ENCODE assay signal across 8 cellular contexts in genomic region chr19:30227661-30228112, GRCh38.
A peak's percentile ranks its signal among the peaks of the same experiment; 100 is the strongest.
DNase-seq lines count a peak whose midpoint lies in the region; ATAC-seq and TF ChIP-seq lines count a peak whose summit lies in the region.

No MANE protein-coding gene starts in this region.

- no peaks in the 10 kb centered on the region for H3K79me2 ChIP-seq in GM23248 (ENCODE audit: insufficient read depth)
- no peaks in the 10 kb centered on the region for H3K79me2 ChIP-seq in neural cell (replicated peaks; ENCODE audit: insufficient read depth, low read length)

- peak; percentile 83 for ATAC-seq in upper lobe of right lung

- H3K27ac ChIP-seq in GM23248 (no peak overlapping the region), neural cell (ENCODE audit: low read length) (no peak overlapping the region), upper lobe of right lung (no peak overlapping the region)

- no peaks in the 10 kb centered on the region for H4K20me1 ChIP-seq in GM23248 (ENCODE audit: insufficient read depth)
- H4K20me1 ChIP-seq in neural cell (ENCODE audit: insufficient read depth): no peaks in the 10 kb centered on the region

- DNase-seq in GM04504 (ENCODE audit: low read depth) (peak; percentile 53), GM23248 (peak; percentile 90), NCI-H1048 (lab: John Stamatoyannopoulos, UW) (peak; percentile 17), fibroblast of villous mesenchyme (ENCODE audit: low read depth) (peak; percentile 41), upper lobe of right lung (peak; percentile 78), RKO (ENCODE audit: low spot score) (no peak)
- peak; percentile 85 for DNase-seq in activated CD8-positive, alpha-beta memory T cell treated with anti-CD3 and anti-CD28 coated beads, Interleukin-2, amount 50 U/mL, for 48 hours

- H3K9me3 ChIP-seq in GM23248 (ENCODE audit: low read depth) (no peaks in the 10 kb centered on the region), neural cell (ENCODE audit: low read length) (no peaks in the 10 kb centered on the region), upper lobe of right lung (no peaks in the 10 kb centered on the region)

- H3F3A ChIP-seq in GM23248 (ENCODE audit: insufficient read depth): peaks cover 4% of the 10 kb centered on the region; the same call in 1 of the 2 replicates
- H3F3A ChIP-seq in neural cell (ENCODE audit: insufficient read depth, low read length, poor library complexity, severe bottlenecking): peaks cover 8% of the 10 kb centered on the region

- H3K4me3 ChIP-seq in GM23248 (peak overlapping the region; percentile 76), fibroblast of villous mesenchyme (ENCODE audit: low read depth, low read length) (peak overlapping the region; percentile 53), neural cell (ENCODE audit: low read length) (peak overlapping the region; percentile 84), upper lobe of right lung (peak overlapping the region; percentile 52)

- H3K4me1 ChIP-seq in GM23248 (ENCODE audit: insufficient read depth): peaks cover 14% of the 10 kb centered on the region; the same call in 1 of the 2 replicates
- peaks cover 28% of the 10 kb centered on the region for H3K4me1 ChIP-seq in upper lobe of right lung

- WGBS in GM23248 (ENCODE audit: low coverage in 1 of 2, low lambda C conversion rate in 2 of 2, missing lambda C conversion rate in 2 of 2), 2 experiments: 1 to 2% methylated on average over 6 to 57 of the region's 57 CpGs

- in situ Hi-C loops in GM23248 (cut with MboI): no loop called here

- H3K4me2 ChIP-seq in GM23248 (ENCODE audit: unreplicated experiment) (peak overlapping the region; percentile 82), neural cell (ENCODE audit: low read length) (peak overlapping the region; percentile 84)

- H2AFZ ChIP-seq in GM23248 (peak overlapping the region; percentile 84), neural cell (ENCODE audit: low read depth, low read length) (peak overlapping the region; percentile 14)

- H3K27me3 ChIP-seq in GM23248 (replicated peaks; ENCODE audit: insufficient read depth): peaks cover 13% of the 10 kb centered on the region; the same call in 1 of the 2 replicates
- peaks cover 45% of the 10 kb centered on the region for H3K27me3 ChIP-seq in neural cell (ENCODE audit: insufficient read depth, low read depth, low read length)
- peaks cover 85% of the 10 kb centered on the region for H3K27me3 ChIP-seq in upper lobe of right lung

- H3K9ac ChIP-seq in GM23248 (peak overlapping the region; percentile 53), neural cell (ENCODE audit: low read length) (peak overlapping the region; percentile 69)

- TF ChIP-seq CTCF in fibroblast of villous mesenchyme (IDR thresholded peaks at IDR 0.05; ENCODE audit: insufficient read depth, low read depth, low read length) (peak; percentile 33), neural cell (IDR thresholded peaks at IDR 0.05; ENCODE audit: poor library complexity, severe bottlenecking) (peak; percentile 78), upper lobe of right lung (IDR thresholded peaks at IDR 0.05) (peak; percentile 57)

- H3K9me2 ChIP-seq in GM23248 (ENCODE audit: insufficient read depth) (no peaks in the 10 kb centered on the region), neural cell (ENCODE audit: insufficient read depth, low read length) (no peaks in the 10 kb centered on the region)

- intact Hi-C loops in upper lobe of right lung (cut with DNase I): no loop called here

- TF ChIP-seq EP300 in neural cell (conservative IDR thresholded peaks at IDR 0.05; ENCODE audit: poor library complexity, severe bottlenecking): no peak

- peak; percentile 79 for TF ChIP-seq RAD21 in neural cell (conservative IDR thresholded peaks at IDR 0.05)

- no peaks in the 10 kb centered on the region for H3K36me3 ChIP-seq in GM23248 (ENCODE audit: low read depth)
- no peaks in the 10 kb centered on the region for H3K36me3 ChIP-seq in neural cell (ENCODE audit: insufficient read depth, low read length)
- no peaks in the 10 kb centered on the region for H3K36me3 ChIP-seq in upper lobe of right lung

TF ChIP-seq in neural cell, 6 proteins besides CTCF, POLR2A, EP300 and RAD21:
- TF ChIP-seq MXI1 (conservative IDR thresholded peaks at IDR 0.05; ENCODE audit: poor library complexity, severe bottlenecking) (peak; percentile 53), POLR2AphosphoS5 (IDR thresholded peaks at IDR 0.05) (no peak), TAF1 (IDR thresholded peaks at IDR 0.05; ENCODE audit: low read depth) (no peak), SMC3 (conservative IDR thresholded peaks at IDR 0.05; ENCODE audit: poor library complexity) (peak; percentile 81)
